ENCODE assay signal across 8 cellular contexts in genomic region chr14:88824314-88825077, GRCh38. TPM values are rescaled to one million over a fixed set of nuclear protein-coding genes. Genes with fewer than 3 reads are reported as not detected.
DNase-seq lines count a peak whose midpoint lies in the region; ATAC-seq and TF ChIP-seq lines count a peak whose summit lies in the region.

Gene TTC8, plus strand, starts transcription at chr14:88824651. Its CDS starts 57 bp downstream, at chr14:88824708.

- no peaks in the 10 kb centered on the region for H3K9me3 Mint-ChIP-seq in activated T-cell treated with anti-CD3 and anti-CD28 coated beads, Interleukin-2, amount 50 U/mL, for 24 hours

- no peak for TF ChIP-seq CTCF in PC-3 (conservative IDR thresholded peaks at IDR 0.05; ENCODE audit: low read depth, low read length)

- H3K79me2 ChIP-seq in PC-3 (ENCODE audit: low read length), result peaks cover 27% of the 10 kb centered on the region

- no peaks in the 10 kb centered on the region for H3K27me3 ChIP-seq in PC-3 (ENCODE audit: low read length)

- TF ChIP-seq POLR2A in erythroblast (IDR thresholded peaks at IDR 0.05; ENCODE audit: low read length), result peak; percentile 63

- H3K27ac ChIP-seq in PC-3 (ENCODE audit: low read length), result peak within 1 kb of the TSS; percentile 69

- H3K36me3 ChIP-seq in PC-3 (ENCODE audit: low read depth, low read length), result no peaks in the 10 kb centered on the region

- BruUV-seq in PC-3 (replicated peaks; lab: Mats Ljungman, UMichigan), result no TSS peak

- intact Hi-C loops in PC-3 (cut with micrococcal nuclease), result no loop called here

- H3K9me3 ChIP-seq in PC-3 (ENCODE audit: low read length), result no peaks in the 10 kb centered on the region

- H3K4me2 ChIP-seq in PC-3 (ENCODE audit: low read length), result peak within 1 kb of the TSS; percentile 88

- H3K4me1 ChIP-seq in PC-3 (ENCODE audit: insufficient read depth, low read length), result peaks cover 24% of the 10 kb centered on the region

- peak within 1 kb of the TSS; percentile 99 for H3K27ac Mint-ChIP-seq in activated T-cell treated with anti-CD3 and anti-CD28 coated beads, Interleukin-2, amount 50 U/mL, for 24 hours

- H3K9me2 ChIP-seq in PC-3 (replicated peaks; ENCODE audit: low read length), result no peaks in the 10 kb centered on the region

- POLR2A ChIA-PET in PC-3 (lab: Charles Lee; ENCODE audit: unreplicated experiment), result interaction anchor here (0.6 kb wide), 2 partner anchors 154 to 495 kb away, joined by 3 read pairs; no protein-coding TSS in a partner anchor

- H3K4me1 Mint-ChIP-seq in activated T-cell treated with anti-CD3 and anti-CD28 coated beads, Interleukin-2, amount 50 U/mL, for 24 hours (ENCODE audit: low read depth), result peaks cover 10% of the 10 kb centered on the region

- no peaks in the 10 kb centered on the region for H4K20me1 ChIP-seq in PC-3 (ENCODE audit: low read length)

- no peaks in the 10 kb centered on the region for H3F3A ChIP-seq in PC-3 (ENCODE audit: low read length, unreplicated experiment)

- peak within 1 kb of the TSS; percentile 81 for H3K9ac ChIP-seq in PC-3 (ENCODE audit: low read length)

- H3K27me3 Mint-ChIP-seq in activated T-cell treated with anti-CD3 and anti-CD28 coated beads, Interleukin-2, amount 50 U/mL, for 24 hours, result peaks cover 2% of the 10 kb centered on the region

- DNase-seq in DMS153 treated with DMSO at 0.1 percent for 48 hours (lab: John Stamatoyannopoulos, UW; ENCODE audit: unreplicated experiment) (peak; percentile 94), PC-3 (peak; percentile 85), erythroblast (lab: John Stamatoyannopoulos, UW) (peak; percentile 94 to 96), mucosa of gallbladder (ENCODE audit: low spot score) (peak; percentile 87)
- peak; percentile 80 for DNase-seq in Jurkat, Clone E6-1 (ENCODE audit: low read depth, low spot score)
- DNase-seq in activated T-cell treated with anti-CD3 and anti-CD28 coated beads, Interleukin-2, amount 50 U/mL, for 24 hours, result peak; percentile 88
- DNase-seq in stimulated activated CD8-positive, alpha-beta memory T cell treated with anti-CD3 and anti-CD28 coated beads, Interleukin-4, amount 100 ng/mL, for 24 hours (ENCODE audit: low read depth), result peak; percentile 67

- peak; percentile 100 for ATAC-seq in GM21619 (IDR thresholded peaks at IDR 0.05; ENCODE audit: unreplicated experiment)
- ATAC-seq in PC-3, result peak; percentile 94

- CTCF ChIA-PET in PC-3 (lab: Charles Lee), result interaction anchor here (0.6 kb wide), 1 partner anchor 203 kb away, joined by 3 read pairs; no protein-coding TSS in a partner anchor

- H3K36me3 Mint-ChIP-seq in activated T-cell treated with anti-CD3 and anti-CD28 coated beads, Interleukin-2, amount 50 U/mL, for 24 hours (ENCODE audit: low read depth), result no peaks in the 10 kb centered on the region

- peak within 1 kb of the TSS; percentile 90 for H3K4me3 ChIP-seq in Jurkat, Clone E6-1 (ENCODE audit: low read length)
- peak within 1 kb of the TSS; percentile 86 for H3K4me3 ChIP-seq in PC-3 (ENCODE audit: low read length)

- peak within 1 kb of the TSS; percentile 99 for H2AFZ ChIP-seq in PC-3 (ENCODE audit: low read length)

- H3K4me3 Mint-ChIP-seq in activated T-cell treated with anti-CD3 and anti-CD28 coated beads, Interleukin-2, amount 50 U/mL, for 24 hours, result peak within 1 kb of the TSS; percentile 78

RNA-seq across cellular contexts. Expression of gene TTC8, which starts in this region (rescaled TPM):
- 5.8 TPM for polyA plus RNA-seq in Jurkat, Clone E6-1 (2012; ENCODE audit: insufficient read depth, insufficient read length)
- 12.6 and 24.8 TPM in 2 replicates for total RNA-seq in PC-3 (2014; rRNA removed)
- 21.1 TPM for total RNA-seq in mucosa of gallbladder

Comparison
In these comparisons a context has a peak if more than half of its experiments do, and no peak if none do; other contexts are left out.
1. Peak in every context shown above with its lines: DNase-seq, ATAC-seq, H3K4me3 ChIP-seq and H3K27ac ChIP-seq.